ENCODE assay signal across 32 cellular contexts in the genomic region with DNA sequence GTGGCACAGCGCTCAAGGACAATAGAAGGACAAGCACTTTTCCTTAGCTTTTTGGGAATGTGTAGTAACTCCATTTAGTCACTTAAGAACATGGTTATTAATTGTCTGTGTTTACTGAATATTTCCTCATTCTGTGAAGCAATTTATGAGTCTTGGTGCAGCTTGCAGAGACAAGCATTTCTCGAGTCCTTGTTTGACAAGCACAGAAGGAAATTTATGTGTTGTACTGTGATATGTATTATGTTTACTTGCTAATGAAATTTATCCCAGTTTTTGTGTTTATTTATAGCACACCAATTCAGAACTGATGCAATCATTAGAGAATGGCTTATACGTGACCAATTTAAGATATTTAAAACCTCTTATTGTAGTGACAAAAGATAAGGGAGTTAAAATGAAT.
"Had no signal": no experiment of that assay in that cellular context is flagged by ENCODE, and none has a peak within 500 bp of the region (broad histone marks: within the 10 kb centered on the region; RNA-seq: fewer than 3 reads in every experiment).

No MANE protein-coding gene starts in this region.

- ATAC-seq: activated CD4-positive, CD25-positive, alpha-beta regulatory T cell treated with anti-CD3 and anti-CD28 coated beads, Interleukin-2, amount 50 U/mL, for 24 hours; activated CD8-positive, alpha-beta T cell treated with anti-CD3 and anti-CD28 coated beads for 36 hours; activated naive CD4-positive, alpha-beta T cell treated with anti-CD3 and anti-CD28 coated beads, Interleukin-2, amount 50 U/mL, for 72 hours; activated T-cell treated with anti-CD3 and anti-CD28 coated beads, Interleukin-2, amount 50 U/mL, for 4 hours; activated T-helper 17 cell treated with anti-CD3 and anti-CD28 coated beads, Interleukin-2, amount 50 U/mL, for 72 hours; foreskin keratinocyte; heart left ventricle; T-helper 17 cell had no signal

- H3K36me3 ChIP-seq: brain microvascular endothelial cell, colonic mucosa, gastrocnemius medialis, heart left ventricle, WERI-Rb-1 had no signal

- H3K4me3 ChIP-seq: colonic mucosa, gastrocnemius medialis, heart left ventricle had no signal

- H3K27me3 ChIP-seq: brain microvascular endothelial cell, colonic mucosa, foreskin keratinocyte, gastrocnemius medialis, heart left ventricle had no signal

- H3K27ac ChIP-seq: brain microvascular endothelial cell, colonic mucosa, foreskin keratinocyte, gastrocnemius medialis, heart left ventricle, WERI-Rb-1 had no signal

- DNase-seq: activated B cell treated with CpG ODN at 0.5 μM for 24 hours; activated CD4-positive, alpha-beta T cell treated with anti-CD3 and anti-CD28 coated beads for 48 hours; activated CD4-positive, alpha-beta T cell treated with anti-CD3 and anti-CD28 coated beads, Interleukin-2, amount 50 U/mL, for 1 hour; activated CD4-positive, alpha-beta T cell treated with anti-CD3 and anti-CD28 coated beads, Interleukin-2, amount 50 U/mL, for 48 hours; activated CD8-positive, alpha-beta memory T cell treated with anti-CD3 and anti-CD28 coated beads for 24 hours; activated CD8-positive, alpha-beta T cell treated with anti-CD3 and anti-CD28 coated beads for 36 hours; activated effector memory CD4-positive, alpha-beta T cell treated with Interleukin-2 at 50 U/mL for 16 hours; activated gamma-delta T cell treated with Interleukin-2 at 50 U/mL for 16 hours; activated naive CD4-positive, alpha-beta T cell treated with Interleukin-2 at 50 U/mL for 16 hours; activated naive CD8-positive, alpha-beta T cell treated with anti-CD3 and anti-CD28 coated beads, Interleukin-2, amount 10 ng/mL, durations not matched to agents 7 days and 5 days; activated T-cell treated with anti-CD3 and anti-CD28 coated beads, Interleukin-2, amount 50 U/mL, for 4 hours; amniotic stem cell; anterior cingulate cortex; brain microvascular endothelial cell; caudate nucleus; colonic mucosa; effector CD8-positive, alpha-beta T cell; erythroblast; foreskin keratinocyte; gastrocnemius medialis; glutamatergic neuron; heart left ventricle; T-helper 1 cell; T-helper 17 cell; T1000; WERI-Rb-1 had no signal

- FAIRE-seq: astrocyte, endometrium, endothelial cell of umbilical vein had no signal

- H3K4me1 ChIP-seq: colonic mucosa, foreskin keratinocyte had no signal

- H3K9me3 ChIP-seq: colonic mucosa, gastrocnemius medialis, heart left ventricle had no signal
